ENCODE assay signal across 8 cellular contexts in the genomic region with DNA sequence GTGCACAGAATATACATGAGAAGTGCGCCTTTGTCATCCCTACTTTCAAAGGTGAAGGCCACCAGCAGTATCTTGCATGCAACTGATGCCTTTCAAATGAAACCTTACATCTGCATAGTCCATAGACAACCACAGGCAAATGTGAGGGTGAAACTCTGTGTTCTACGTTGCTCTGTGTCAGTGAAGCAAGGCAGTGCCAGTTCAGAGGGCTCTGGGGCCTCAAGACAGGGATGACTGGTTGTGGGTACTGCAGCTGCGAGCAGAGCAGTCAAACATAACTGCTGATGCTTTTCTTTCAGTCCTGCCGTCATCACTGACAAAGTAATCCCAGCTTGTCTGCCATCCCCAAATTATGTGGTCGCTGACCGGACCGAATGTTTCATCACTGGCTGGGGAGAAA.
DNase-seq lines count a peak whose midpoint lies in the region; ATAC-seq and TF ChIP-seq lines count a peak whose summit lies in the region.
"Not testable (repeated sequence)": the region's sequence is repeated elsewhere in the genome, so short reads cannot be mapped to it uniquely, and the experiment has no call there.

No MANE protein-coding gene starts in this region.

- H3K27ac ChIP-seq in BLaER1: peak overlapping the region; percentile 83
- peak overlapping the region; percentile 66 for H3K27ac ChIP-seq in KMS-11

- not testable (repeated sequence) for H4K20me1 ChIP-seq in BLaER1; KMS-11 (ENCODE audit: insufficient read depth)

- not testable (repeated sequence) for H2AFZ ChIP-seq in KMS-11 (ENCODE audit: low read depth)

- peak overlapping the region; percentile 20; the same call in 1 of the 2 replicates for H3K4me3 ChIP-seq in BLaER1
- H3K4me3 ChIP-seq in KMS-11 (IDR thresholded peaks at IDR 0.05; ENCODE audit: insufficient read depth, low read depth, low read length): not testable (repeated sequence)

- peak overlapping the region; percentile 62 for H3K9ac ChIP-seq in BLaER1
- H3K9ac ChIP-seq in KMS-11: not testable (repeated sequence)

- not testable (repeated sequence) for TF ChIP-seq CTCF in KMS-11 (conservative IDR thresholded peaks at IDR 0.05; ENCODE audit: low read depth, low read length)

- H3K79me2 ChIP-seq in KMS-11 (ENCODE audit: insufficient read depth, low read depth): not testable (repeated sequence)

- H3K27me3 ChIP-seq in BLaER1; KMS-11 (ENCODE audit: insufficient read depth, low read depth): not testable (repeated sequence)

- H3K4me1 ChIP-seq in BLaER1: peaks cover 76% of the 10 kb centered on the region
- H3K4me1 ChIP-seq in KMS-11 (ENCODE audit: low read depth, poor library complexity, severe bottlenecking): peaks cover 49% of the 10 kb centered on the region

- peak; percentile 99 for ATAC-seq in GM18520 (IDR thresholded peaks at IDR 0.05; ENCODE audit: unreplicated experiment)
- ATAC-seq in GM19395 (IDR thresholded peaks at IDR 0.05; ENCODE audit: unreplicated experiment): peak; percentile 97
- ATAC-seq in GM21619 (IDR thresholded peaks at IDR 0.05; ENCODE audit: unreplicated experiment): peak; percentile 97
- ATAC-seq in HG02885 (IDR thresholded peaks at IDR 0.05; ENCODE audit: poor library complexity, unreplicated experiment): peak; percentile 96
- peak; percentile 99 for ATAC-seq in HG03175 (IDR thresholded peaks at IDR 0.05; ENCODE audit: unreplicated experiment)

- peak overlapping the region; percentile 76 for H3K4me2 ChIP-seq in BLaER1
- H3K4me2 ChIP-seq in KMS-11: peak overlapping the region; percentile 83; the same call in 1 of the 2 replicates

- peaks cover 16% of the 10 kb centered on the region for H3K9me3 ChIP-seq in BLaER1

- not testable (repeated sequence) for H3K36me3 ChIP-seq in BLaER1; KMS-11 (ENCODE audit: insufficient read depth)

- DNase-seq in kidney tubule cell (ENCODE audit: low spot score): peak; percentile 13
